In the genomic region with DNA sequence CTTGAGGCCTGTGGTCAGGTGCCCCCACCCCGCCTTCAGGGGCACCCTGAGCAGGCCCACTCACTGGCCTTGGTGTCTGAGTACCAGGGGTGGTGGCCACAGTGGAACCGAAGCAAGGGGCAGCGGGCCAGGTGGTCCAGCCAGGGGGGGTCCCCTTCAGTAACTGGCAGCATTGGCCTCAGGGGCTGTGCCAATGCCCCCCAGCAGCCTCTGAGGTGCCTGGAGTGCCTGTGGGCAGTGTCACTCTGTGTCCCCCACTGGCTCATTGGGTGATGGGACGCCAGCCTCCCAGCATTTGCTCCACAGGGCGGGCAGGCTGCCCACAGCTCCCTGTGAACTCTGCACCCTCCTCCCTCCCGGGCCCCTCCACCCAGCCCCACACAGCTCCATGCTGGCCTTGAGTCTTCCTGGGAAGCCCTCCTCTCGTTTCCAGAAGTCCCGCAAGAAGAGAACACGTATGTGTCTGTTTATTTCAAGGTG, we compare ENCODE assay signal across 20 cellular contexts.
"Had no signal": no experiment of that assay in that cellular context is flagged by ENCODE, and none has a peak within 500 bp of the region (broad histone marks: within the 10 kb centered on the region; RNA-seq: fewer than 3 reads in every experiment).

No MANE protein-coding gene starts in this region.

- H3K27ac ChIP-seq: adrenal gland, colonic mucosa, dorsolateral prefrontal cortex, hepatocyte, psoas muscle, sigmoid colon, thoracic aorta, vagina, VCaP had no signal

- DNase-seq: activated CD4-positive, alpha-beta memory T cell treated with anti-CD3 and anti-CD28 coated beads, Interleukin-2, amount 10 ng/mL, durations not matched to agents 7 days and 5 days; activated CD4-positive, alpha-beta T cell treated with anti-CD3 and anti-CD28 coated beads, Interleukin-2, amount 10 ng/mL, durations not matched to agents 24 days and 14 days; activated gamma-delta T cell treated with Interleukin-2 at 50 U/mL for 16 hours; adrenal gland; colonic mucosa; effector memory CD8-positive, alpha-beta T cell; foreskin melanocyte; naive thymus-derived CD4-positive, alpha-beta T cell; sigmoid colon; stimulated activated CD4-positive, alpha-beta T cell treated with anti-CD3 and anti-CD28 coated beads, Interleukin-15, amount 100 ng/mL, for 24 hours had no signal

- FAIRE-seq: astrocyte, endothelial cell of umbilical vein had no signal

- H3K36me3 ChIP-seq: adrenal gland, colonic mucosa had no signal

- ATAC-seq: effector memory CD8-positive, alpha-beta T cell; psoas muscle had no signal

- H3K9me3 ChIP-seq: adrenal gland, colonic mucosa, psoas muscle, sigmoid colon, thoracic aorta, vagina had no signal

- H3K79me2 ChIP-seq: hepatocyte had no signal

- H3K4me3 ChIP-seq: adrenal gland, colonic mucosa, dorsolateral prefrontal cortex, hepatocyte, lung, psoas muscle, sigmoid colon, smooth muscle cell, thoracic aorta, vagina had no signal

- H3K4me2 ChIP-seq: hepatocyte, smooth muscle cell had no signal

- H2AFZ ChIP-seq: hepatocyte had no signal

- H3K27me3 ChIP-seq: adrenal gland, colonic mucosa, hepatocyte, sigmoid colon, vagina had no signal

- H3K4me1 ChIP-seq: adrenal gland had no signal
